In the genomic region with DNA sequence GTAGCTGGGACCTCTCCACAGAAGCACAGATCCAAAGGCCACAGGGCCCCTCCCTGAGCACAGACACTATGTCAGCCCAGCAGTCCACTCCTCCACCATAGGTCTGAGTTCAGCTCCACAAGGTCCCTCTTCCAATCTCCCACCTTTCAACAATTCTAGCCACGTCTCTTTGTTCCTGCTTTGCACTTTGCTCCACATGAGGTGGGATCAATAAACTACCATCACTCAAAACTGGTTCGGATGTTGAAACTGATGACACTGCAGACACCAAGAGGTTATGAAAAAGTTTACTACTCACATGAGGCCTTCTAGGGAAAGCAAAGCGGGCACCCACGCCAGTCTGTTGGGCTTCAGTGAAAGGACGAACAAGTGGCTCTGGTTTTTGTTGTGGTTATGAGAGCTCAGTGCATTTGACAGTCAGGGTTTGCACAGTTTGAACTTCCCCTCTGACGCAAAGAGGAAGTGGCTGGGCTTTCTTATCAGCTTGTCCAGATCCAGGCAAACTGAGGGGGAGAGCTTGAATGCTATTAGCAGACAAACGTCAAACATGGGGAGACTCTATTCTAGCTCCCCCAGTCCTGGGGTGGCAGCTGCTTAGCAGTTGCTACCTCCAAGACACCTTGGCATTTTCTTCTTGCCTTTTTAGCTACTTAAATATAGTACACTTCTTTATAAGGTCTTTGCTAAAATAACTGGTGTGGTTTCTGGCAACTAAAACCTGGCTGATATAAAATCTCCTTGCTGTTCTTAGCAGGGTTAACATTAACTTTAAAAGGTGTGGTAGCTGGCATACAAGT, we compare ENCODE assay signal across 7 cellular contexts. TPM values are rescaled to one million over a fixed set of nuclear protein-coding genes. Genes with fewer than 3 reads are reported as not detected.
DNase-seq lines count a peak whose midpoint lies in the region; ATAC-seq and TF ChIP-seq lines count a peak whose summit lies in the region.

No MANE protein-coding gene starts in this region.

- no peak for TF ChIP-seq CTCF in endothelial cell (IDR thresholded peaks at IDR 0.05; ENCODE audit: unreplicated experiment)

- H3K36me3 Mint-ChIP-seq in endothelial cell (ENCODE audit: low read depth, unreplicated experiment): peaks cover 3% of the 10 kb centered on the region

- peak overlapping the region; percentile 3 for H3K4me3 Mint-ChIP-seq in endothelial cell (ENCODE audit: unreplicated experiment)

- peak; percentile 23 to 34 for DNase-seq in activated CD4-positive, alpha-beta T cell treated with anti-CD3 and anti-CD28 coated beads, Interleukin-2, amount 50 U/mL, for 4 hours
- DNase-seq in endothelial cell (ENCODE audit: low spot score): peak; percentile 69
- DNase-seq in occipital lobe (lab: John Stamatoyannopoulos, UW): peak; percentile 11
- peak; percentile 20 for DNase-seq in superior temporal gyrus (ENCODE audit: extremely low spot score)
- DNase-seq in NCI-H82 treated with DMSO at 0.1 percent for 48 hours (lab: John Stamatoyannopoulos, UW; ENCODE audit: unreplicated experiment): no peak

- ATAC-seq in GM19438 (IDR thresholded peaks at IDR 0.05; ENCODE audit: low read depth, unreplicated experiment): peak; percentile 88
- peak; percentile 82 for ATAC-seq in HG03575 (IDR thresholded peaks at IDR 0.05; ENCODE audit: extremely low read depth, insufficient number of reproducible peaks, low FRiP score, unreplicated experiment)

- H3K27ac Mint-ChIP-seq in endothelial cell (ENCODE audit: unreplicated experiment): peak overlapping the region; percentile 92

- no peaks in the 10 kb centered on the region for H3K27me3 Mint-ChIP-seq in endothelial cell (ENCODE audit: unreplicated experiment)

- H3K9me3 Mint-ChIP-seq in endothelial cell (ENCODE audit: unreplicated experiment): no peaks in the 10 kb centered on the region

- H3K4me1 Mint-ChIP-seq in endothelial cell (ENCODE audit: unreplicated experiment): peaks cover 19% of the 10 kb centered on the region

RNA-seq across cellular contexts. Expression of gene ZNF445, which starts 37.8 kb away (rescaled TPM):
- 31.5 TPM for total RNA-seq in endothelial cell (ENCODE audit: unreplicated experiment)
- 39.6 TPM for total RNA-seq in occipital lobe
